18 cellular contexts compared by ENCODE assay signal in genomic region chr13:35889560-35889959, GRCh38.
A peak's percentile ranks its signal among the peaks of the same experiment; 100 is the strongest.
DNase-seq lines count a peak whose midpoint lies in the region; ATAC-seq, FAIRE-seq and TF ChIP-seq lines count a peak whose summit lies in the region.
"Had no signal": no experiment of that assay in that cellular context is flagged by ENCODE, and none has a peak within 500 bp of the region (broad histone marks: within the 10 kb centered on the region; RNA-seq: fewer than 3 reads in every experiment).

No MANE protein-coding gene starts in this region.

- H3K27ac Mint-ChIP-seq in astrocyte (ENCODE audit: unreplicated experiment), result no peak overlapping the region
- H3K27ac Mint-ChIP-seq: CD8-positive, alpha-beta memory T cell had no signal

- 16 to 24% methylated on average over 2 of the region's 2 CpGs for WGBS in GM23248 (ENCODE audit: low coverage in 1 of 2, low lambda C conversion rate in 2 of 2, missing lambda C conversion rate in 2 of 2), 2 experiments
- no CpG with 5 or more reads among the region's 2 CpGs for WGBS in mesenchymal stem cell
- WGBS in upper lobe of left lung, 2 donors, result 90 to 97% methylated on average over 2 of the region's 2 CpGs

- no peak overlapping the region for H3K4ac ChIP-seq in mesenchymal stem cell (ENCODE audit: low read depth in 1 of 2, low read length in 2 of 2)

- ATAC-seq in upper lobe of left lung (ENCODE audit: low FRiP score in 2 of 2) (no peak), HG02885 (IDR thresholded peaks at IDR 0.05; ENCODE audit: poor library complexity, unreplicated experiment) (no peak)
- ATAC-seq: HCT116 had no signal

- no peaks in the 10 kb centered on the region for H3K36me3 Mint-ChIP-seq in astrocyte (ENCODE audit: low read depth, unreplicated experiment)
- H3K36me3 Mint-ChIP-seq: CD8-positive, alpha-beta memory T cell had no signal

- no peak overlapping the region for H2BK15ac ChIP-seq in mesenchymal stem cell (ENCODE audit: low read depth, poor library complexity, severe bottlenecking)

- H3K27me3 ChIP-seq in GM23248 (replicated peaks; ENCODE audit: insufficient read depth) (no peaks in the 10 kb centered on the region), astrocyte (ENCODE audit: insufficient read depth, low read length) (no peaks in the 10 kb centered on the region), mesenchymal stem cell (ENCODE audit: control insufficient read depth in 1 of 2, insufficient read depth in 1 of 2, low read length in 2 of 2) (no peaks in the 10 kb centered on the region), skeletal muscle satellite cell (ENCODE audit: control insufficient read depth, insufficient read depth, low read length) (no peaks in the 10 kb centered on the region), upper lobe of left lung (no peaks in the 10 kb centered on the region)
- H3K27me3 ChIP-seq: BLaER1 had no signal

- no peak for TF ChIP-seq EP300 in upper lobe of left lung (IDR thresholded peaks at IDR 0.05)

- no peak for FAIRE-seq in astrocyte (lab: Jason Lieb, UNC)
- FAIRE-seq: GM19239, H54 had no signal

- H3K9me3 Mint-ChIP-seq in astrocyte (ENCODE audit: unreplicated experiment), result no peaks in the 10 kb centered on the region

- no peak overlapping the region for H3K14ac ChIP-seq in mesenchymal stem cell (ENCODE audit: low read length in 2 of 2)

- 0 out of 2 replicates have a peak overlapping the region, but pooled peaks have one; percentile 12 for H2AFZ ChIP-seq in GM23248
- H2AFZ ChIP-seq in astrocyte (ENCODE audit: low read depth, low read length), result no peak overlapping the region
- no peak overlapping the region for H2AFZ ChIP-seq in mesenchymal stem cell (ENCODE audit: low read depth, low read length)

- no peak overlapping the region for H2BK5ac ChIP-seq in mesenchymal stem cell (ENCODE audit: low read depth, low read length, poor library complexity, severe bottlenecking)

- H3K9me3 ChIP-seq in GM23248 (ENCODE audit: low read depth) (no peaks in the 10 kb centered on the region), astrocyte (ENCODE audit: insufficient read depth, low read depth, low read length) (no peaks in the 10 kb centered on the region), mesenchymal stem cell (ENCODE audit: control insufficient read depth, low read length) (no peaks in the 10 kb centered on the region), skeletal muscle satellite cell (replicated peaks; ENCODE audit: low read length) (no peaks in the 10 kb centered on the region), upper lobe of left lung (no peaks in the 10 kb centered on the region)
- H3K9me3 ChIP-seq: BLaER1, Caco-2 had no signal

- H3K9me2 ChIP-seq in GM23248 (ENCODE audit: insufficient read depth), result no peaks in the 10 kb centered on the region

- H2BK12ac ChIP-seq in mesenchymal stem cell (ENCODE audit: low read length in 2 of 2), result no peak overlapping the region

- no peak overlapping the region for H2BK120ac ChIP-seq in mesenchymal stem cell (ENCODE audit: low read depth, low read length)

- H4K20me1 ChIP-seq in GM23248 (ENCODE audit: insufficient read depth) (no peaks in the 10 kb centered on the region), astrocyte (ENCODE audit: insufficient read depth, low read length) (no peaks in the 10 kb centered on the region)
- H4K20me1 ChIP-seq: BLaER1 had no signal

- no peak overlapping the region for H2AK5ac ChIP-seq in mesenchymal stem cell (ENCODE audit: low read length, severe bottlenecking)

- no peak overlapping the region for H3K4me3 ChIP-seq in GM23248
- no peak overlapping the region for H3K4me3 ChIP-seq in astrocyte (ENCODE audit: insufficient read depth, low read depth, low read length)
- H3K4me3 ChIP-seq in mesenchymal stem cell (ENCODE audit: insufficient read depth in 1 of 2, low read depth in 1 of 2, low read length in 2 of 2), result no peak overlapping the region
- H3K4me3 ChIP-seq in skeletal muscle satellite cell (ENCODE audit: low read length), result no peak overlapping the region
- H3K4me3 ChIP-seq in upper lobe of left lung, result no peak overlapping the region
- H3K4me3 ChIP-seq: BLaER1 had no signal

- H3K27me3 Mint-ChIP-seq in astrocyte (ENCODE audit: low read depth, unreplicated experiment), result no peaks in the 10 kb centered on the region
- H3K27me3 Mint-ChIP-seq: CD8-positive, alpha-beta memory T cell had no signal

- H3K4me1 Mint-ChIP-seq in astrocyte (ENCODE audit: low read depth, unreplicated experiment), result peaks cover 13% of the 10 kb centered on the region
- H3K4me1 Mint-ChIP-seq: CD8-positive, alpha-beta memory T cell had no signal

- H3K79me2 ChIP-seq in GM23248 (ENCODE audit: insufficient read depth) (no peaks in the 10 kb centered on the region), astrocyte (ENCODE audit: insufficient read depth, low read length) (no peaks in the 10 kb centered on the region)

- H3K27ac ChIP-seq in GM23248 (no peak overlapping the region), astrocyte (ENCODE audit: low read depth, low read length) (peak overlapping the region; percentile 18), mesenchymal stem cell (ENCODE audit: low read length, poor library complexity, severe bottlenecking) (no peak overlapping the region), upper lobe of left lung (no peak overlapping the region)
- H3K27ac ChIP-seq: BLaER1, HL-60 had no signal

- H3K4me1 ChIP-seq in GM23248 (ENCODE audit: insufficient read depth), result peaks cover 35% of the 10 kb centered on the region
- peaks cover 30% of the 10 kb centered on the region for H3K4me1 ChIP-seq in astrocyte (ENCODE audit: insufficient read depth, low read length)
- H3K4me1 ChIP-seq in mesenchymal stem cell (ENCODE audit: control insufficient read depth, insufficient read depth, low read depth, low read length), result peaks cover 1% of the 10 kb centered on the region
- H3K4me1 ChIP-seq in skeletal muscle satellite cell (ENCODE audit: control insufficient read depth, insufficient read depth, low read length), result peaks cover 36% of the 10 kb centered on the region
- H3K4me1 ChIP-seq in upper lobe of left lung, result no peaks in the 10 kb centered on the region
- H3K4me1 ChIP-seq: BLaER1, Caco-2 had no signal

- H3K9ac ChIP-seq in GM23248, result no peak overlapping the region
- no peak overlapping the region for H3K9ac ChIP-seq in astrocyte (ENCODE audit: low read length)
- peak overlapping the region; percentile 16 for H3K9ac ChIP-seq in mesenchymal stem cell (ENCODE audit: low read length)
- no peak overlapping the region for H3K9ac ChIP-seq in skeletal muscle satellite cell (ENCODE audit: low read depth, low read length)
- H3K9ac ChIP-seq: BLaER1 had no signal

- TF ChIP-seq CTCF in astrocyte (IDR thresholded peaks at IDR 0.05; ENCODE audit: insufficient read depth, low read depth, low read length), result no peak
- no peak for TF ChIP-seq CTCF in upper lobe of left lung (IDR thresholded peaks at IDR 0.05)

- no peak overlapping the region for H3K4me3 Mint-ChIP-seq in astrocyte (ENCODE audit: unreplicated experiment)
- H3K4me3 Mint-ChIP-seq: CD8-positive, alpha-beta memory T cell had no signal

- in situ Hi-C loops in GM23248 (cut with MboI), result no loop called here

- no peaks in the 10 kb centered on the region for H3K79me1 ChIP-seq in mesenchymal stem cell (replicated peaks; ENCODE audit: low read length, poor library complexity, severe bottlenecking)

- H3F3A ChIP-seq in GM23248 (ENCODE audit: insufficient read depth), result peaks cover 26% of the 10 kb centered on the region

- H4K91ac ChIP-seq in mesenchymal stem cell (ENCODE audit: low read length), result no peak overlapping the region

- peak; percentile 19 for DNase-seq in GM23248
- DNase-seq in astrocyte (ENCODE audit: low read depth), result no peak
- no peak for DNase-seq in mesenchymal stem cell
- no peak for DNase-seq in upper lobe of left lung
- no peak for DNase-seq in hippocampal formation (lab: John Stamatoyannopoulos, UW)
- DNase-seq: 8988T; AML-193; Caco-2; CD8-positive, alpha-beta memory T cell; DND-41; GF-D8 had no signal

- H3K36me3 ChIP-seq in GM23248 (ENCODE audit: low read depth) (no peaks in the 10 kb centered on the region), astrocyte (ENCODE audit: insufficient read depth, low read length) (no peaks in the 10 kb centered on the region), mesenchymal stem cell (ENCODE audit: control insufficient read depth in 1 of 2, insufficient read depth in 2 of 2, low read depth in 1 of 2, low read length in 2 of 2) (no peaks in the 10 kb centered on the region), skeletal muscle satellite cell (ENCODE audit: insufficient read depth, low read length) (no peaks in the 10 kb centered on the region), upper lobe of left lung (no peaks in the 10 kb centered on the region)
- H3K36me3 ChIP-seq: BLaER1 had no signal

- no peak for TF ChIP-seq POLR2A in upper lobe of left lung (IDR thresholded peaks at IDR 0.05)

- H4K8ac ChIP-seq in mesenchymal stem cell (ENCODE audit: low read length), result no peak overlapping the region

- H3K23ac ChIP-seq in mesenchymal stem cell (ENCODE audit: low read length in 2 of 2), result no peak overlapping the region

- H3K4me2 ChIP-seq in GM23248 (ENCODE audit: unreplicated experiment) (peak overlapping the region; percentile 30), astrocyte (ENCODE audit: low read length) (peak overlapping the region; percentile 8), mesenchymal stem cell (ENCODE audit: low read length, poor library complexity, severe bottlenecking) (no peak overlapping the region), skeletal muscle satellite cell (ENCODE audit: low read length) (peak overlapping the region; percentile 46)
- H3K4me2 ChIP-seq: BLaER1 had no signal

- H3K18ac ChIP-seq in mesenchymal stem cell (ENCODE audit: low read depth in 1 of 2, low read length in 2 of 2), result no peak overlapping the region
